In genomic region chr2:176269319-176270099, GRCh38 we compare ENCODE assay signal across 8 cellular contexts. TPM values are rescaled to one million over a fixed set of nuclear protein-coding genes. Genes with fewer than 3 reads are reported as not detected.
DNase-seq lines count a peak whose midpoint lies in the region; ATAC-seq and TF ChIP-seq lines count a peak whose summit lies in the region.

MTX2 (plus strand) TSS chr2:176269442; CDS start chr2:176269630, 188 bp downstream.

- TF ChIP-seq CTCF in AG10803 (conservative IDR thresholded peaks at IDR 0.05; ENCODE audit: low read length) (no peak), kidney epithelial cell (IDR thresholded peaks at IDR 0.05; ENCODE audit: insufficient read depth, low read length, poor library complexity, severe bottlenecking) (no peak)

- no peaks in the 10 kb centered on the region for H3K27me3 Mint-ChIP-seq in central memory CD8-positive, alpha-beta T cell

- H3K36me3 ChIP-seq in kidney epithelial cell (ENCODE audit: control insufficient read depth, insufficient read depth, low read length) = no peaks in the 10 kb centered on the region

- DNase-seq in AG10803 (ENCODE audit: low read depth) (peak; percentile 65), NCI-H345 treated with DMSO at 0.1 percent for 48 hours (lab: John Stamatoyannopoulos, UW; ENCODE audit: unreplicated experiment) (peak; percentile 67), kidney epithelial cell (ENCODE audit: low read depth) (no peak)
- peak; percentile 57 to 63 for DNase-seq in central memory CD8-positive, alpha-beta T cell (ENCODE audit: low spot score in 2 of 2)
- peak; percentile 14 to 49 for DNase-seq in stimulated activated CD4-positive, alpha-beta T cell treated with anti-CD3 and anti-CD28 coated beads, Interleukin-1b, Interleukin-23, amount 100 ng/mL, for 1 hour (ENCODE audit: low read depth in 2 of 2)

- peak within 1 kb of the TSS; percentile 88 for H3K27ac Mint-ChIP-seq in central memory CD8-positive, alpha-beta T cell (ENCODE audit: low read depth)

- H3K4me3 ChIP-seq in AG10803 (ENCODE audit: low read length) (peak within 1 kb of the TSS; percentile 90), kidney epithelial cell (ENCODE audit: low read depth, low read length) (peak within 1 kb of the TSS; percentile 93)

- no peaks in the 10 kb centered on the region for H3K27me3 ChIP-seq in kidney epithelial cell (ENCODE audit: control insufficient read depth, insufficient read depth, low read length)

- ATAC-seq in HG03175 (IDR thresholded peaks at IDR 0.05; ENCODE audit: unreplicated experiment) = peak; percentile 96
- ATAC-seq in activated CD4-positive, CD25-positive, alpha-beta regulatory T cell treated with anti-CD3 and anti-CD28 coated beads, Interleukin-2, amount 50 U/mL, for 24 hours = peak; percentile 92 to 94
- ATAC-seq in central memory CD8-positive, alpha-beta T cell (replicated peaks; ENCODE audit: extremely low read depth, poor library complexity, severe bottlenecking) = peak; percentile 85

- no peaks in the 10 kb centered on the region for H3K9me3 Mint-ChIP-seq in central memory CD8-positive, alpha-beta T cell

- H3K36me3 Mint-ChIP-seq in central memory CD8-positive, alpha-beta T cell (ENCODE audit: insufficient read depth) = peaks cover 6% of the 10 kb centered on the region

- TF ChIP-seq POLR2A in GM18951 (IDR thresholded peaks at IDR 0.05; ENCODE audit: extremely low read depth, insufficient read depth, insufficient read length) = peak; percentile 93

- peak within 1 kb of the TSS; percentile 95 for H3K4me3 Mint-ChIP-seq in central memory CD8-positive, alpha-beta T cell

- in situ Hi-C loops in GM18951 (cut with MboI; ENCODE audit: low sequenced_read_pairs, unreplicated experiment) = no loop called here

- H3K4me1 Mint-ChIP-seq in central memory CD8-positive, alpha-beta T cell = peaks cover 31% of the 10 kb centered on the region

RNA-seq across cellular contexts. Expression of gene MTX2, which starts in this region (rescaled TPM):
- 60.3 and 62.8 TPM in 2 replicates for total RNA-seq in kidney epithelial cell
